Comparison of ENCODE assay signal across 28 cellular contexts in the genomic region with DNA sequence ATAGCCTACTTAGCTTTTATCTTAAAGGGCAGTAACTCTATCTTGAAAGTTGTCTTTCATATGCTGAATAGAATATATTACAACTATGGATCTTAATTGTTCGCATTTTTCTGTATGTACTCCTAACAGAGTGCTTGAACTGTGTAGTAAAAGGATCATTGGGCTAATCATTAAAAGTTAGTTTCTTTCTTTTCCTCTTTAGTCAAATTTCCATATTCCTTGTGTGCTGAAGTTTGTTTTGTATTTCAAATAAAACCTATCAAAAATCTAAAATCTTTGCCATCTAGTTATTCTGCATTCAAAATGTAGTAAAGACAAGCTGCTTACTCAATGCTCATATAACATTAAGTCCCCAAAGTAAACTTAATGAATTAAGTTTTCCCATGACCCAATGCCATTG.
"Had no signal": no experiment of that assay in that cellular context is flagged by ENCODE, and none has a peak within 500 bp of the region (broad histone marks: within the 10 kb centered on the region; RNA-seq: fewer than 3 reads in every experiment).

No MANE protein-coding gene starts in this region.

- H3K4me1 ChIP-seq: colonic mucosa, esophagus muscularis mucosa, esophagus squamous epithelium, foreskin keratinocyte, gastrocnemius medialis, gastroesophageal sphincter, heart left ventricle, heart right ventricle had no signal

- H3K4me3 Mint-ChIP-seq: dendritic cell treated with granulocyte-macrophage colony-stimulating factor and Interleukin-4, amounts not matched to agents 40 ng/mL and 50 ng/mL, for 4 days; effector memory CD8-positive, alpha-beta T cell; endodermal cell had no signal

- ATAC-seq: effector memory CD8-positive, alpha-beta T cell; esophagus mucosa; foreskin keratinocyte; gastrocnemius medialis; gastroesophageal sphincter; heart left ventricle; heart right ventricle had no signal

- H3K27ac Mint-ChIP-seq: dendritic cell treated with granulocyte-macrophage colony-stimulating factor and Interleukin-4, amounts not matched to agents 40 ng/mL and 50 ng/mL, for 4 days; effector memory CD8-positive, alpha-beta T cell; endodermal cell had no signal

- FAIRE-seq: endometrium, endothelial cell of umbilical vein, frontal cortex had no signal

- H3K9me3 ChIP-seq: colonic mucosa, esophagus squamous epithelium, gastroesophageal sphincter had no signal

- DNase-seq: colonic mucosa; cortex of kidney; dermis blood vessel endothelial cell; dorsolateral prefrontal cortex; effector CD4-positive, alpha-beta T cell; effector CD8-positive, alpha-beta T cell; effector memory CD4-positive, alpha-beta T cell; effector memory CD8-positive, alpha-beta T cell; endodermal cell; erythroblast; esophagus squamous epithelium; foreskin fibroblast; foreskin keratinocyte; foreskin melanocyte; gastrocnemius medialis; glutamatergic neuron; head of caudate nucleus; heart left ventricle; heart right ventricle had no signal

- H3K27ac ChIP-seq: colonic mucosa, coronary artery, dorsolateral prefrontal cortex, epithelial cell of prostate, esophagus muscularis mucosa, esophagus squamous epithelium, foreskin keratinocyte, gastrocnemius medialis, gastroesophageal sphincter, heart left ventricle, heart right ventricle had no signal

- H3K4me1 Mint-ChIP-seq: endodermal cell had no signal

- H3K9me3 Mint-ChIP-seq: effector memory CD8-positive, alpha-beta T cell had no signal

- H3K4me3 ChIP-seq: colonic mucosa, coronary artery, dorsolateral prefrontal cortex, esophagus muscularis mucosa, esophagus squamous epithelium, gastrocnemius medialis, gastroesophageal sphincter, heart left ventricle, heart right ventricle had no signal
